12 cellular contexts compared by ENCODE assay signal in the genomic region with DNA sequence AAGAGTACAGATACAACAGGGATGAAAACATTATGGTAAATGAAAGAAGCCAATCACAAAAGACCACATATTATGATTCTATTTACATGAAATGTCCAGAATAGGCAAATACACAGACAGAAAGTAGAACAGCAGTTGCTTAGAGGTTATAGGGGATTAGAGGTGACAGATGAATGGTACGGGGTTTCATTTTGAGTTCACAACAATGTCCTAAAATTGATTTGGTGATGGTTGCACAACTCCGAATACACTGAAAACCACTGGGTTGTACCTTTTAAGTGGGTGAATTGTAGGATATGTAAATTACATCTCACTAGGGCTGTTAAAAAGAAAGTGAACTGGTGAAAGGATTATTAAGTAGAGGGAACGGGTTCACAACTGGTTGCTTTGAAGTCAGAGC.
DNase-seq lines count a peak whose midpoint lies in the region; ATAC-seq and TF ChIP-seq lines count a peak whose summit lies in the region.
"Had no signal": no experiment of that assay in that cellular context is flagged by ENCODE, and none has a peak within 500 bp of the region (broad histone marks: within the 10 kb centered on the region; RNA-seq: fewer than 3 reads in every experiment).

No MANE protein-coding gene starts in this region.

- peaks cover 0 to 38% (median 0%) of the 10 kb centered on the region in 3 donors for H3K4me1 ChIP-seq in gastroesophageal sphincter

- no peak overlapping the region for H3K4me3 Mint-ChIP-seq in activated CD8-positive, alpha-beta T cell treated with anti-CD3 and anti-CD28 coated beads for 36 hours
- H3K4me3 Mint-ChIP-seq in activated CD8-positive, alpha-beta T cell treated with anti-CD3 and anti-CD28 coated beads, Interleukin-2, amount 10 ng/mL, durations not matched to agents 7 days and 5 days, result no peak overlapping the region
- H3K4me3 Mint-ChIP-seq in dendritic cell treated with granulocyte-macrophage colony-stimulating factor and Interleukin-4, amounts not matched to agents 40 ng/mL and 50 ng/mL, for 4 days, result no peak overlapping the region
- H3K4me3 Mint-ChIP-seq: nephron had no signal

- TF ChIP-seq CTCF in activated CD8-positive, alpha-beta T cell treated with anti-CD3 and anti-CD28 coated beads for 36 hours (IDR thresholded peaks at IDR 0.05), result no peak
- no peak for TF ChIP-seq CTCF in gastroesophageal sphincter (IDR thresholded peaks at IDR 0.05)

- no peaks in the 10 kb centered on the region for H3K9me3 ChIP-seq in gastroesophageal sphincter

- H3K9me3 Mint-ChIP-seq in activated CD8-positive, alpha-beta T cell treated with anti-CD3 and anti-CD28 coated beads for 36 hours, result no peaks in the 10 kb centered on the region
- no peaks in the 10 kb centered on the region for H3K9me3 Mint-ChIP-seq in activated CD8-positive, alpha-beta T cell treated with anti-CD3 and anti-CD28 coated beads, Interleukin-2, amount 10 ng/mL, durations not matched to agents 7 days and 5 days (ENCODE audit: insufficient read depth)
- peaks cover 8% of the 10 kb centered on the region for H3K9me3 Mint-ChIP-seq in dendritic cell treated with granulocyte-macrophage colony-stimulating factor and Interleukin-4, amounts not matched to agents 40 ng/mL and 50 ng/mL, for 4 days
- H3K9me3 Mint-ChIP-seq: nephron had no signal

- CTCF ChIA-PET in activated CD8-positive, alpha-beta T cell treated with anti-CD3 and anti-CD28 coated beads for 36 hours (lab: Charles Lee), result interaction anchor here (0.9 kb wide), 1 partner anchor 77 kb away, joined by 3 read pairs; a partner anchor contains a TSS
- CTCF ChIA-PET in activated CD8-positive, alpha-beta T cell treated with anti-CD3 and anti-CD28 coated beads, Interleukin-2, amount 10 ng/mL, durations not matched to agents 7 days and 5 days (lab: Charles Lee), result no interaction called here

- peak; percentile 45 for ATAC-seq in activated CD8-positive, alpha-beta T cell treated with anti-CD3 and anti-CD28 coated beads for 36 hours
- no peak for ATAC-seq in activated CD8-positive, alpha-beta T cell treated with anti-CD3 and anti-CD28 coated beads, Interleukin-2, amount 10 ng/mL, durations not matched to agents 7 days and 5 days
- ATAC-seq in GM21447 (IDR thresholded peaks at IDR 0.05; ENCODE audit: unreplicated experiment) (peak; percentile 71), HG03066 (IDR thresholded peaks at IDR 0.05; ENCODE audit: low read depth, unreplicated experiment) (peak; percentile 64), GM21367 (IDR thresholded peaks at IDR 0.05; ENCODE audit: unreplicated experiment) (no peak), gastroesophageal sphincter (no peak)

- TF ChIP-seq EP300 in gastroesophageal sphincter (IDR thresholded peaks at IDR 0.05), result no peak

- H3K36me3 Mint-ChIP-seq in activated CD8-positive, alpha-beta T cell treated with anti-CD3 and anti-CD28 coated beads for 36 hours (ENCODE audit: low read depth), result peaks cover 53% of the 10 kb centered on the region
- H3K36me3 Mint-ChIP-seq in activated CD8-positive, alpha-beta T cell treated with anti-CD3 and anti-CD28 coated beads, Interleukin-2, amount 10 ng/mL, durations not matched to agents 7 days and 5 days (ENCODE audit: low read depth), result peaks cover 36% of the 10 kb centered on the region
- peaks cover 53% of the 10 kb centered on the region for H3K36me3 Mint-ChIP-seq in dendritic cell treated with granulocyte-macrophage colony-stimulating factor and Interleukin-4, amounts not matched to agents 40 ng/mL and 50 ng/mL, for 4 days (ENCODE audit: low read depth)

- intact Hi-C loops in activated CD8-positive, alpha-beta T cell treated with anti-CD3 and anti-CD28 coated beads for 36 hours (cut with micrococcal nuclease), result loop anchor here (10.0 kb wide), 1 partner anchor 205 kb away; no protein-coding TSS in a partner anchor
- intact Hi-C loops in dendritic cell treated with granulocyte-macrophage colony-stimulating factor and Interleukin-4, amounts not matched to agents 40 ng/mL and 50 ng/mL, for 4 days (cut with micrococcal nuclease), result no loop called here

- H3K27ac ChIP-seq in gastroesophageal sphincter, result no peak overlapping the region
- H3K27ac ChIP-seq: HL-60 had no signal

- peaks cover 40% of the 10 kb centered on the region for H3K4me1 Mint-ChIP-seq in activated CD8-positive, alpha-beta T cell treated with anti-CD3 and anti-CD28 coated beads for 36 hours (ENCODE audit: low read depth)
- H3K4me1 Mint-ChIP-seq in activated CD8-positive, alpha-beta T cell treated with anti-CD3 and anti-CD28 coated beads, Interleukin-2, amount 10 ng/mL, durations not matched to agents 7 days and 5 days (ENCODE audit: low read depth), result peaks cover 19% of the 10 kb centered on the region
- peaks cover 28% of the 10 kb centered on the region for H3K4me1 Mint-ChIP-seq in dendritic cell treated with granulocyte-macrophage colony-stimulating factor and Interleukin-4, amounts not matched to agents 40 ng/mL and 50 ng/mL, for 4 days (ENCODE audit: low read depth)

- H3K27ac Mint-ChIP-seq in activated CD8-positive, alpha-beta T cell treated with anti-CD3 and anti-CD28 coated beads for 36 hours, result no peak overlapping the region
- H3K27ac Mint-ChIP-seq in activated CD8-positive, alpha-beta T cell treated with anti-CD3 and anti-CD28 coated beads, Interleukin-2, amount 10 ng/mL, durations not matched to agents 7 days and 5 days, result no peak overlapping the region
- H3K27ac Mint-ChIP-seq in dendritic cell treated with granulocyte-macrophage colony-stimulating factor and Interleukin-4, amounts not matched to agents 40 ng/mL and 50 ng/mL, for 4 days, result peak overlapping the region; percentile 56
- H3K27ac Mint-ChIP-seq: nephron had no signal

- DNase-seq in activated CD8-positive, alpha-beta T cell treated with anti-CD3 and anti-CD28 coated beads for 36 hours, result no peak
- DNase-seq in activated CD8-positive, alpha-beta T cell treated with anti-CD3 and anti-CD28 coated beads, Interleukin-2, amount 10 ng/mL, durations not matched to agents 7 days and 5 days, result no peak
- no peak for DNase-seq in stimulated activated CD4-positive, alpha-beta T cell treated with anti-CD3 and anti-CD28 coated beads, Interleukin-15, amount 100 ng/mL, for 24 hours
- DNase-seq: erythroblast, NCI-H1436 had no signal

- TF ChIP-seq POLR2A in gastroesophageal sphincter (IDR thresholded peaks at IDR 0.05), result no peak

- POLR2A ChIA-PET in activated CD8-positive, alpha-beta T cell treated with anti-CD3 and anti-CD28 coated beads for 36 hours (lab: Charles Lee), result no interaction called here
- POLR2A ChIA-PET in activated CD8-positive, alpha-beta T cell treated with anti-CD3 and anti-CD28 coated beads, Interleukin-2, amount 10 ng/mL, durations not matched to agents 7 days and 5 days (lab: Charles Lee), result no interaction called here

- H3K27me3 ChIP-seq in gastroesophageal sphincter, result no peaks in the 10 kb centered on the region

- H3K27me3 Mint-ChIP-seq in activated CD8-positive, alpha-beta T cell treated with anti-CD3 and anti-CD28 coated beads for 36 hours, result no peaks in the 10 kb centered on the region
- H3K27me3 Mint-ChIP-seq in activated CD8-positive, alpha-beta T cell treated with anti-CD3 and anti-CD28 coated beads, Interleukin-2, amount 10 ng/mL, durations not matched to agents 7 days and 5 days (ENCODE audit: low read depth), result no peaks in the 10 kb centered on the region
- H3K27me3 Mint-ChIP-seq in dendritic cell treated with granulocyte-macrophage colony-stimulating factor and Interleukin-4, amounts not matched to agents 40 ng/mL and 50 ng/mL, for 4 days, result no peaks in the 10 kb centered on the region

- peaks cover 2 to 23% of the 10 kb centered on the region in 2 donors for H3K36me3 ChIP-seq in gastroesophageal sphincter

- H3K4me3 ChIP-seq in gastroesophageal sphincter, result no peak overlapping the region

- WGBS in gastroesophageal sphincter (ENCODE audit: low coverage in 1 of 2), 2 donors, result 73 to 96% methylated on average over 3 of the region's 3 CpGs

Comparison
In these comparisons a context has a peak if more than half of its experiments do, and no peak if none do; other contexts are left out.
1. ATAC-seq: peak in activated CD8-positive, alpha-beta T cell treated with anti-CD3 and anti-CD28 coated beads for 36 hours (single experiment), GM21447 (single experiment) and HG03066 (single experiment); none in activated CD8-positive, alpha-beta T cell treated with anti-CD3 and anti-CD28 coated beads, Interleukin-2, amount 10 ng/mL, durations not matched to agents 7 days and 5 days (single experiment), GM21367 (single experiment) and gastroesophageal sphincter (single experiment).